32 cellular contexts compared by ENCODE assay signal in genomic region chr5:143641957-143642356, GRCh38.
DNase-seq lines count a peak whose midpoint lies in the region; ATAC-seq and TF ChIP-seq lines count a peak whose summit lies in the region.
"Had no signal": no experiment of that assay in that cellular context is flagged by ENCODE, and none has a peak within 500 bp of the region (broad histone marks: within the 10 kb centered on the region; RNA-seq: fewer than 3 reads in every experiment).

No MANE protein-coding gene starts in this region.

- H3K27me3 ChIP-seq in OCI-LY3 (ENCODE audit: low read depth, low read length) (no peaks in the 10 kb centered on the region), smooth muscle cell (ENCODE audit: low read depth) (no peaks in the 10 kb centered on the region)
- H3K27me3 ChIP-seq: breast epithelium, gastroesophageal sphincter, SJCRH30 had no signal

- peak overlapping the region; percentile 68 for H3K27ac ChIP-seq in OCI-LY3 (ENCODE audit: low read length)
- no peak overlapping the region for H3K27ac ChIP-seq in smooth muscle cell (ENCODE audit: low read depth)
- H3K27ac ChIP-seq: 22Rv1, breast epithelium, gastroesophageal sphincter, psoas muscle, SJCRH30, WERI-Rb-1 had no signal

- TF ChIP-seq CTCF in OCI-LY3 (IDR thresholded peaks at IDR 0.05; ENCODE audit: low read depth, low read length) = no peak
- no peak for TF ChIP-seq CTCF in smooth muscle cell (IDR thresholded peaks at IDR 0.05; ENCODE audit: borderline replicate concordance, insufficient read depth, poor library complexity, severe bottlenecking)

- peak; percentile 5 for ATAC-seq in HG02938 (IDR thresholded peaks at IDR 0.05; ENCODE audit: unreplicated experiment)
- ATAC-seq: gastroesophageal sphincter; mucosa of descending colon; natural killer cell; psoas muscle; stimulated activated effector memory CD8-positive, alpha-beta T cell treated with anti-CD3 and anti-CD28 coated beads, Interleukin-12 subunit alpha, Interleukin-12 subunit beta, amount 100 ng/mL, for 72 hours had no signal

- H3K4me2 ChIP-seq in OCI-LY3 (ENCODE audit: low read length) = peak overlapping the region; percentile 63
- H3K4me2 ChIP-seq in smooth muscle cell = peak overlapping the region; percentile 58

- H3K79me2 ChIP-seq in OCI-LY3 (ENCODE audit: low read length) (no peaks in the 10 kb centered on the region), smooth muscle cell (ENCODE audit: low read depth) (no peaks in the 10 kb centered on the region)

- H3K4me3 ChIP-seq in OCI-LY3 (ENCODE audit: low read length) (peak overlapping the region; percentile 14; the same call in 1 of the 2 replicates), smooth muscle cell (no peak overlapping the region)
- H3K4me3 ChIP-seq: breast epithelium, gastroesophageal sphincter, lung, mucosa of descending colon, psoas muscle, SJCRH30 had no signal

- DNase-seq in NCI-H1092 treated with DMSO at 0.1 percent for 48 hours (lab: John Stamatoyannopoulos, UW) = peak; percentile 11
- DNase-seq in NCI-H1092 (lab: John Stamatoyannopoulos, UW) = no peak
- DNase-seq in smooth muscle cell (lab: John Stamatoyannopoulos, UW; ENCODE audit: unreplicated experiment) = no peak
- DNase-seq in activated naive CD4-positive, alpha-beta T cell treated with Interleukin-2 at 50 U/mL for 16 hours = no peak
- no peak for DNase-seq in DMS153 (lab: John Stamatoyannopoulos, UW)
- no peak for DNase-seq in NCI-H1417 treated with DMSO at 0.1 percent for 48 hours (lab: John Stamatoyannopoulos, UW)
- DNase-seq: activated CD4-positive, alpha-beta T cell treated with anti-CD3 and anti-CD28 coated beads, Interleukin-2, amount 10 ng/mL, durations not matched to agents 7 days and 5 days; activated effector memory CD4-positive, alpha-beta T cell treated with Interleukin-2 at 50 U/mL for 16 hours; activated T-cell treated with anti-CD3 and anti-CD28 coated beads, Interleukin-2, amount 50 U/mL, for 1 hour; C1 segment of cervical spinal cord; COR-L47; H9; hypothalamus; mucosa of descending colon; natural killer cell; NCI-H1105 treated with DMSO at 0.1 percent for 48 hours; NCI-H2029 treated with DMSO at 0.1 percent for 48 hours; NCI-H345; NCI-H774; psoas muscle; RPMI8226; T1000; trophoblast cell; WERI-Rb-1 had no signal

- peaks cover 29% of the 10 kb centered on the region for H3K4me1 ChIP-seq in OCI-LY3 (ENCODE audit: low read length)
- peaks cover 6% of the 10 kb centered on the region for H3K4me1 ChIP-seq in smooth muscle cell (ENCODE audit: low read depth)
- H3K4me1 ChIP-seq: breast epithelium, gastroesophageal sphincter, psoas muscle had no signal

- no peak overlapping the region for H2AFZ ChIP-seq in OCI-LY3 (ENCODE audit: low read depth, low read length)
- H2AFZ ChIP-seq in smooth muscle cell (ENCODE audit: low read depth) = no peak overlapping the region

- 68% methylated on average over 2 of the region's 2 CpGs for whole genome bisulfite sequencing in smooth muscle cell (ENCODE audit: low lambda C conversion rate)

- H4K20me1 ChIP-seq in OCI-LY3 (ENCODE audit: insufficient read depth, low read length) (no peaks in the 10 kb centered on the region), smooth muscle cell (ENCODE audit: low read depth) (no peaks in the 10 kb centered on the region)

- H3K36me3 ChIP-seq in OCI-LY3 (replicated peaks; ENCODE audit: low read depth, low read length) (no peaks in the 10 kb centered on the region), smooth muscle cell (ENCODE audit: low read depth) (no peaks in the 10 kb centered on the region)
- H3K36me3 ChIP-seq: breast epithelium, gastroesophageal sphincter, SJCRH30, WERI-Rb-1 had no signal

- H3K9ac ChIP-seq in OCI-LY3 (ENCODE audit: low read length) (peak overlapping the region; percentile 32; the same call in 1 of the 2 replicates), smooth muscle cell (ENCODE audit: low read depth) (no peak overlapping the region)

- no peaks in the 10 kb centered on the region for H3K9me3 ChIP-seq in OCI-LY3 (ENCODE audit: insufficient read depth, low read length)
- no peaks in the 10 kb centered on the region for H3K9me3 ChIP-seq in smooth muscle cell (replicated peaks; ENCODE audit: low read depth)
- H3K9me3 ChIP-seq: breast epithelium, gastroesophageal sphincter, mucosa of descending colon, psoas muscle, SJCRH30 had no signal

- H3F3A ChIP-seq in smooth muscle cell (ENCODE audit: low read depth) = peaks cover 14% of the 10 kb centered on the region
